25 cellular contexts compared by ENCODE assay signal in genomic region chr4:772776-773175, GRCh38. TPM values are rescaled to one million over a fixed set of nuclear protein-coding genes. Genes with fewer than 3 reads are reported as not detected.
DNase-seq lines count a peak whose midpoint lies in the region; ATAC-seq and TF ChIP-seq lines count a peak whose summit lies in the region.
"Had no signal": no experiment of that assay in that cellular context is flagged by ENCODE, and none has a peak within 500 bp of the region (broad histone marks: within the 10 kb centered on the region; RNA-seq: fewer than 3 reads in every experiment).

No MANE protein-coding gene starts in this region.

- H3K27ac ChIP-seq in gastroesophageal sphincter (peak overlapping the region in 3 of 4 donors; percentile 51 to 62 (median 61)), mesenchymal stem cell (ENCODE audit: low read length, poor library complexity, severe bottlenecking) (no peak overlapping the region), sigmoid colon (peak overlapping the region in 2 of 4 donors; percentile 14 to 48)
- H3K27ac ChIP-seq: BLaER1 treated with 17β-estradiol and CSF1 and Interleukin-3, amounts not matched to agents 10 nM and 100 nM; neural progenitor cell; vagina had no signal

- no peak overlapping the region for H2BK12ac ChIP-seq in mesenchymal stem cell (ENCODE audit: low read length in 2 of 2)

- no peak overlapping the region for H3K18ac ChIP-seq in mesenchymal stem cell (ENCODE audit: low read depth in 1 of 2, low read length in 2 of 2)

- WGBS in gastroesophageal sphincter (ENCODE audit: low coverage in 1 of 2), 2 donors = 83 to 100% methylated on average over 1 to 4 of the region's 8 CpGs
- 95% methylated on average over 8 of the region's 8 CpGs for WGBS in mesenchymal stem cell
- 90 to 91% methylated on average over 8 of the region's 8 CpGs for WGBS in sigmoid colon, 2 donors

- no peak overlapping the region for H2BK15ac ChIP-seq in mesenchymal stem cell (ENCODE audit: low read depth, poor library complexity, severe bottlenecking)

- intact Hi-C loops in activated CD4-positive, alpha-beta T cell treated with anti-CD3 and anti-CD28 coated beads for 36 hours (cut with DNase I, micrococcal nuclease) = no loop called here
- intact Hi-C loops in sigmoid colon (cut with DNase I) = no loop called here

- peaks cover 2% of the 10 kb centered on the region for H3K79me1 ChIP-seq in mesenchymal stem cell (replicated peaks; ENCODE audit: low read length, poor library complexity, severe bottlenecking)

- H3K4me2 ChIP-seq in mesenchymal stem cell (ENCODE audit: low read length, poor library complexity, severe bottlenecking) = no peak overlapping the region
- H3K4me2 ChIP-seq: BLaER1 treated with 17β-estradiol and CSF1 and Interleukin-3, amounts not matched to agents 10 nM and 100 nM; neural progenitor cell had no signal

- POLR2A ChIA-PET in activated CD4-positive, alpha-beta T cell treated with anti-CD3 and anti-CD28 coated beads for 36 hours (lab: Charles Lee) = no interaction called here

- no peak for DNase-seq in activated naive CD8-positive, alpha-beta T cell treated with anti-CD3 and anti-CD28 coated beads for 36 hours
- DNase-seq in mesenchymal stem cell = no peak
- DNase-seq in type B pancreatic cell (ENCODE audit: extremely low spot score, unreplicated experiment) = no peak
- no peak for DNase-seq in activated CD4-positive, alpha-beta T cell treated with anti-CD3 and anti-CD28 coated beads for 36 hours
- DNase-seq in sigmoid colon = no peak
- no peak for DNase-seq in T-helper 9 cell
- DNase-seq: activated naive CD8-positive, alpha-beta T cell treated with anti-CD3 and anti-CD28 coated beads, Interleukin-2, amount 50 U/mL, for 24 hours; Calu3; dermis blood vessel endothelial cell; Kasumi-1; NCI-H1092; NCI-H2029 treated with DMSO at 0.1 percent for 48 hours; NCI-H446; stimulated activated CD4-positive, alpha-beta T cell treated with anti-CD3 and anti-CD28 coated beads, Interleukin-4, amount 100 ng/mL, for 4 hours; T1000 had no signal

- CTCF ChIA-PET in activated CD4-positive, alpha-beta T cell treated with anti-CD3 and anti-CD28 coated beads for 36 hours (lab: Charles Lee) = no interaction called here

- H3K4me1 ChIP-seq in gastroesophageal sphincter (peaks cover 0 to 66% (median 18%) of the 10 kb centered on the region in 3 donors), mesenchymal stem cell (ENCODE audit: control insufficient read depth, insufficient read depth, low read depth, low read length) (peaks cover 26% of the 10 kb centered on the region), sigmoid colon (peaks cover 0 to 51% (median 35%) of the 10 kb centered on the region in 4 donors)
- H3K4me1 ChIP-seq: neural progenitor cell had no signal

- H4K8ac ChIP-seq in mesenchymal stem cell (ENCODE audit: low read length) = no peak overlapping the region

- TF ChIP-seq EP300 in gastroesophageal sphincter (IDR thresholded peaks at IDR 0.05) (no peak), sigmoid colon (IDR thresholded peaks at IDR 0.05) (no peak)

- no peak overlapping the region for H2AK5ac ChIP-seq in mesenchymal stem cell (ENCODE audit: low read length, severe bottlenecking)

- H3K36me3 ChIP-seq in gastroesophageal sphincter = peaks cover 0 to 80% of the 10 kb centered on the region in 2 donors
- peaks cover 69 to 77% of the 10 kb centered on the region in 2 experiments for H3K36me3 ChIP-seq in mesenchymal stem cell (ENCODE audit: control insufficient read depth in 1 of 2, insufficient read depth in 2 of 2, low read depth in 1 of 2, low read length in 2 of 2)
- H3K36me3 ChIP-seq in sigmoid colon = peaks cover 8 to 82% (median 9%) of the 10 kb centered on the region in 4 donors

- H3K9me3 Mint-ChIP-seq in activated naive CD8-positive, alpha-beta T cell (ENCODE audit: low read depth) = no peaks in the 10 kb centered on the region
- no peaks in the 10 kb centered on the region for H3K9me3 Mint-ChIP-seq in activated naive CD8-positive, alpha-beta T cell treated with anti-CD3 and anti-CD28 coated beads for 36 hours
- H3K9me3 Mint-ChIP-seq in type B pancreatic cell = no peaks in the 10 kb centered on the region
- no peaks in the 10 kb centered on the region for H3K9me3 Mint-ChIP-seq in activated CD4-positive, alpha-beta T cell treated with anti-CD3 and anti-CD28 coated beads for 36 hours (ENCODE audit: low read depth)
- H3K9me3 Mint-ChIP-seq: activated T-helper 2 cell treated with anti-CD3 and anti-CD28 coated beads, Interferon-gamma antibody, Interleukin-2, Interleukin-4, amounts not matched to agents 10 μg/mL and 5 μg/mL and 100 μg/mL, durations not matched to agents 14 hours and 24 hours and 36 hours; neural progenitor cell had no signal

- H3K23ac ChIP-seq in mesenchymal stem cell (ENCODE audit: low read length in 2 of 2) = peak overlapping the region in 1 of 2 experiments; percentile 50

- TF ChIP-seq CTCF in gastroesophageal sphincter (IDR thresholded peaks at IDR 0.05) (no peak), type B pancreatic cell (conservative IDR thresholded peaks at IDR 0.05) (no peak), sigmoid colon (IDR thresholded peaks at IDR 0.05) (no peak)

- no peak overlapping the region for H2AFZ ChIP-seq in mesenchymal stem cell (ENCODE audit: low read depth, low read length)
- H2AFZ ChIP-seq: neural progenitor cell had no signal

- H3K27me3 Mint-ChIP-seq in activated naive CD8-positive, alpha-beta T cell = no peaks in the 10 kb centered on the region
- H3K27me3 Mint-ChIP-seq in activated naive CD8-positive, alpha-beta T cell treated with anti-CD3 and anti-CD28 coated beads for 36 hours = no peaks in the 10 kb centered on the region
- H3K27me3 Mint-ChIP-seq in type B pancreatic cell = no peaks in the 10 kb centered on the region
- no peaks in the 10 kb centered on the region for H3K27me3 Mint-ChIP-seq in activated CD4-positive, alpha-beta T cell treated with anti-CD3 and anti-CD28 coated beads for 36 hours
- H3K27me3 Mint-ChIP-seq: activated naive CD8-positive, alpha-beta T cell treated with anti-CD3 and anti-CD28 coated beads, Interleukin-2, amount 50 U/mL, for 24 hours had no signal

- H3K36me3 Mint-ChIP-seq in activated naive CD8-positive, alpha-beta T cell = peaks cover 8% of the 10 kb centered on the region
- peaks cover 47% of the 10 kb centered on the region for H3K36me3 Mint-ChIP-seq in activated naive CD8-positive, alpha-beta T cell treated with anti-CD3 and anti-CD28 coated beads for 36 hours
- peaks cover 49% of the 10 kb centered on the region for H3K36me3 Mint-ChIP-seq in type B pancreatic cell
- peaks cover 66% of the 10 kb centered on the region for H3K36me3 Mint-ChIP-seq in activated CD4-positive, alpha-beta T cell treated with anti-CD3 and anti-CD28 coated beads for 36 hours (ENCODE audit: low read depth)

- H3K9ac ChIP-seq in mesenchymal stem cell (ENCODE audit: low read length) = peak overlapping the region; percentile 26
- H3K9ac ChIP-seq: neural progenitor cell had no signal

- no peaks in the 10 kb centered on the region for H3K9me3 ChIP-seq in gastroesophageal sphincter
- no peaks in the 10 kb centered on the region for H3K9me3 ChIP-seq in mesenchymal stem cell (ENCODE audit: control insufficient read depth, low read length)
- H3K9me3 ChIP-seq in sigmoid colon = no peaks in the 10 kb centered on the region
- H3K9me3 ChIP-seq: vagina had no signal

- no peak overlapping the region for H2BK5ac ChIP-seq in mesenchymal stem cell (ENCODE audit: low read depth, low read length, poor library complexity, severe bottlenecking)

- TF ChIP-seq POLR2A in gastroesophageal sphincter (IDR thresholded peaks at IDR 0.05) (no peak), sigmoid colon (IDR thresholded peaks at IDR 0.05) (no peak)

- no peaks in the 10 kb centered on the region for H3K27me3 ChIP-seq in gastroesophageal sphincter
- H3K27me3 ChIP-seq in mesenchymal stem cell (ENCODE audit: control insufficient read depth in 1 of 2, insufficient read depth in 1 of 2, low read length in 2 of 2) = no peaks in the 10 kb centered on the region
- H3K27me3 ChIP-seq in sigmoid colon = no peaks in the 10 kb centered on the region
- H3K27me3 ChIP-seq: BLaER1 treated with 17β-estradiol and CSF1 and Interleukin-3, amounts not matched to agents 10 nM and 100 nM; neural progenitor cell; vagina had no signal

- peak overlapping the region; percentile 10 for H3K4me3 Mint-ChIP-seq in activated naive CD8-positive, alpha-beta T cell
- H3K4me3 Mint-ChIP-seq in activated naive CD8-positive, alpha-beta T cell treated with anti-CD3 and anti-CD28 coated beads for 36 hours = no peak overlapping the region
- no peak overlapping the region for H3K4me3 Mint-ChIP-seq in type B pancreatic cell
- H3K4me3 Mint-ChIP-seq in activated CD4-positive, alpha-beta T cell treated with anti-CD3 and anti-CD28 coated beads for 36 hours = no peak overlapping the region
- H3K4me3 Mint-ChIP-seq: activated naive CD8-positive, alpha-beta T cell treated with anti-CD3 and anti-CD28 coated beads, Interleukin-2, amount 50 U/mL, for 24 hours; neural progenitor cell had no signal

- H3K27ac Mint-ChIP-seq in activated naive CD8-positive, alpha-beta T cell = no peak overlapping the region
- no peak overlapping the region for H3K27ac Mint-ChIP-seq in activated naive CD8-positive, alpha-beta T cell treated with anti-CD3 and anti-CD28 coated beads for 36 hours
- peak overlapping the region; percentile 11 for H3K27ac Mint-ChIP-seq in type B pancreatic cell
- H3K27ac Mint-ChIP-seq in activated CD4-positive, alpha-beta T cell treated with anti-CD3 and anti-CD28 coated beads for 36 hours = no peak overlapping the region
- H3K27ac Mint-ChIP-seq: activated naive CD8-positive, alpha-beta T cell treated with anti-CD3 and anti-CD28 coated beads, Interleukin-2, amount 50 U/mL, for 24 hours; activated T-helper 2 cell treated with anti-CD3 and anti-CD28 coated beads, Interferon-gamma antibody, Interleukin-2, Interleukin-4, amounts not matched to agents 10 μg/mL and 5 μg/mL and 100 μg/mL, durations not matched to agents 14 hours and 24 hours and 36 hours; neural progenitor cell had no signal

- H3K14ac ChIP-seq in mesenchymal stem cell (ENCODE audit: low read length in 2 of 2) = no peak overlapping the region

- no peak overlapping the region for H3K4ac ChIP-seq in mesenchymal stem cell (ENCODE audit: low read depth in 1 of 2, low read length in 2 of 2)

- no peak overlapping the region for H4K91ac ChIP-seq in mesenchymal stem cell (ENCODE audit: low read length)

- peaks cover 54% of the 10 kb centered on the region for H3K4me1 Mint-ChIP-seq in activated naive CD8-positive, alpha-beta T cell (ENCODE audit: low read depth)
- H3K4me1 Mint-ChIP-seq in activated naive CD8-positive, alpha-beta T cell treated with anti-CD3 and anti-CD28 coated beads for 36 hours = peaks cover 30% of the 10 kb centered on the region
- peaks cover 10% of the 10 kb centered on the region for H3K4me1 Mint-ChIP-seq in type B pancreatic cell (ENCODE audit: unreplicated experiment)
- H3K4me1 Mint-ChIP-seq in activated CD4-positive, alpha-beta T cell treated with anti-CD3 and anti-CD28 coated beads for 36 hours = peaks cover 43% of the 10 kb centered on the region

- no peak for ATAC-seq in gastroesophageal sphincter
- no peak for ATAC-seq in activated CD4-positive, alpha-beta T cell treated with anti-CD3 and anti-CD28 coated beads for 36 hours
- ATAC-seq: activated CD4-positive, CD25-positive, alpha-beta regulatory T cell treated with anti-CD3 and anti-CD28 coated beads, Interleukin-2, amount 50 U/mL, for 24 hours; activated naive CD8-positive, alpha-beta T cell treated with anti-CD3 and anti-CD28 coated beads, Interleukin-2, amount 50 U/mL, for 24 hours had no signal

- H2BK120ac ChIP-seq in mesenchymal stem cell (ENCODE audit: low read depth, low read length) = no peak overlapping the region

- no peak overlapping the region for H3K4me3 ChIP-seq in gastroesophageal sphincter
- no peak overlapping the region for H3K4me3 ChIP-seq in mesenchymal stem cell (ENCODE audit: insufficient read depth in 1 of 2, low read depth in 1 of 2, low read length in 2 of 2)
- no peak overlapping the region for H3K4me3 ChIP-seq in sigmoid colon
- H3K4me3 ChIP-seq: BLaER1 treated with 17β-estradiol and CSF1 and Interleukin-3, amounts not matched to agents 10 nM and 100 nM; neural progenitor cell; vagina had no signal

RNA-seq across cellular contexts. Expression of gene CPLX1, which starts 53.2 kb away (rescaled TPM):
- total RNA-seq in activated naive CD8-positive, alpha-beta T cell treated with anti-CD3 and anti-CD28 coated beads for 36 hours = under 1 TPM in 1 of 2 experiments, not detected in 1; 0.16 TPM
- total RNA-seq in gastroesophageal sphincter = under 1 TPM in 3 of 4 donors, not detected in 1; 0.31 to 0.96 (median 0.54) TPM
- polyA plus RNA-seq in mesenchymal stem cell (2013, experiment 1 of 2) = 0.14 TPM
- polyA plus RNA-seq in mesenchymal stem cell (2013, experiment 2 of 2) = 0.10 TPM
- 3.7 and 5.6 TPM in 2 replicates for total RNA-seq in type B pancreatic cell (ENCODE audit: low replicate concordance)
- total RNA-seq in activated CD4-positive, alpha-beta T cell treated with anti-CD3 and anti-CD28 coated beads for 36 hours = under 1 TPM; 0.28 to 0.50 TPM
- total RNA-seq in sigmoid colon = 1 to 10 TPM in 1 of 4 donors, under 1 TPM in 3; 0.36 to 1.7 (median 0.45) TPM
- 1 to 10 TPM in 2 of 3 donors, under 1 TPM in 1; 0.23 to 3.0 (median 2.8) TPM for polyA plus RNA-seq in sigmoid colon
- total RNA-seq: bronchial epithelial cell, Daoy, HT1080 had no signal
